ENCODE assay signal across 7 cellular contexts in the genomic region with DNA sequence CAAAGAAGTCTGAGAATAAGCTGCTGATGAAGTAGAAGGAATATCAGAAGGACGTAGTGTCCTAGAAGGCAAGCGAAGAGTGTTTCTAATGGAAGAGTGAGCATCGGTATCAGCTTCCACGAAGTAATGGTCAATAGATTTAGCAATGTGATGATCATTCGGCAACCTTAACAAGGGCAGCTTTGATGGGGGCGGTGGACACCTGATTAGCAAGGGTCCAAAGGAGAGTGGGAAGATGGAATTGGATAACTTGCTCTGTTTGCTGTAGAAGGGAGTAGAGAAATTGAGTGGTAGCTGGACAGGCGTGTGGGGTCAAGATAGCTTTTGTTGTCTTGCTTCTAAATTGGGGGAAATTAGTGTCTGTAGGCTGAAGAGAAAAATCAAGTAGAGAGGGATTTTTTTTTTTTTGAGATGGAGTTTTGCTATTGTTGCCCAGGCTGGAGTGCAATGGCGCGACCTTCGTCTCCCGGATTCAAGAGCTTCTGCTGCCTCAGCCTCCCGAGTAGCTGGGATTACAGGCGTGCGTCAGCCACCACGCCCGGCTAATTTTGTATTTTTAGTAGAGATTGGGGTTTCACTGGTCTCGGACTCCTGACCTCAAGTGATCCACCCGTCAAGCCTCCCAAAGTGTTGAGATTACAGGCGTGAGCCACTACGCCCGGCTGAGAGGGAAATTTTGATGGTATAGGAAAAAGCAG. TPM values are rescaled to one million over a fixed set of nuclear protein-coding genes. Genes with fewer than 3 reads are reported as not detected.
A peak's percentile ranks its signal among the peaks of the same experiment; 100 is the strongest.
DNase-seq lines count a peak whose midpoint lies in the region; ATAC-seq, FAIRE-seq and TF ChIP-seq lines count a peak whose summit lies in the region.
"Had no signal": no experiment of that assay in that cellular context is flagged by ENCODE, and none has a peak within 500 bp of the region (broad histone marks: within the 10 kb centered on the region; RNA-seq: fewer than 3 reads in every experiment).

No MANE protein-coding gene starts in this region.

- H3K4ac ChIP-seq in neuronal stem cell (ENCODE audit: low read length): no peak overlapping the region

- no peak overlapping the region for H4K8ac ChIP-seq in neuronal stem cell (ENCODE audit: low read depth, low read length)

- no peak overlapping the region for H2AK5ac ChIP-seq in neuronal stem cell (ENCODE audit: low read depth, low read length)

- no peak overlapping the region for H3K14ac ChIP-seq in neuronal stem cell (ENCODE audit: low read length)

- peak overlapping the region; percentile 83 for H2AFZ ChIP-seq in neuronal stem cell (ENCODE audit: low read length)

- no peak overlapping the region for H3K9ac ChIP-seq in neuronal stem cell (ENCODE audit: low read depth, low read length, poor library complexity)

- peaks cover 2% of the 10 kb centered on the region for H3K79me1 ChIP-seq in neuronal stem cell (ENCODE audit: low read depth, low read length)

- no peak overlapping the region for H3K27ac ChIP-seq in neuronal stem cell (replicated peaks; ENCODE audit: low read length)

- no peaks in the 10 kb centered on the region for H3K9me3 ChIP-seq in neuronal stem cell (replicated peaks in 1 of 2; ENCODE audit: control insufficient read depth in 2 of 2, insufficient read depth in 1 of 2, low read depth in 1 of 2, low read length in 2 of 2)

- H3K23ac ChIP-seq in neuronal stem cell (ENCODE audit: low read depth, low read length, poor library complexity): no peak overlapping the region

- no peak overlapping the region for H3K18ac ChIP-seq in neuronal stem cell (ENCODE audit: low read length)

- no peak for ATAC-seq in HG02970 (IDR thresholded peaks at IDR 0.05; ENCODE audit: low FRiP score, unreplicated experiment)

- DNase-seq in GM12891 (ENCODE audit: insufficient read length, low spot score): no peak
- no peak for DNase-seq in astrocyte of the spinal cord (ENCODE audit: low read depth, low spot score)
- no peak for DNase-seq in neuronal stem cell (ENCODE audit: low spot score)
- no peak for DNase-seq in NK-92 treated with Interleukin-12 subunit alpha and Interleukin-12 subunit beta, amount 100 ng/mL, for 24 hours (lab: John Stamatoyannopoulos, UW)
- DNase-seq in activated CD8-positive, alpha-beta memory T cell treated with anti-CD3 and anti-CD28 coated beads, Interleukin-2, amount 50 U/mL, for 48 hours: no peak
- DNase-seq: activated naive CD4-positive, alpha-beta T cell treated with Interleukin-2 at 50 U/mL for 16 hours had no signal

- peaks cover 24 to 30% of the 10 kb centered on the region in 2 donors for H3K36me3 ChIP-seq in neuronal stem cell (replicated peaks in 1 of 2; ENCODE audit: control insufficient read depth in 2 of 2, insufficient read depth in 2 of 2, low read length in 2 of 2)

- FAIRE-seq in GM12891 (lab: Jason Lieb, UNC): peak; percentile 35

- peak overlapping the region; percentile 69 for H3K4me2 ChIP-seq in neuronal stem cell (ENCODE audit: insufficient read depth, low read length, poor library complexity, severe bottlenecking)

- TF ChIP-seq POLR2A in GM12891 (IDR thresholded peaks at IDR 0.05; ENCODE audit: low read depth, low read length): no peak

- H3K4me3 ChIP-seq in astrocyte of the spinal cord (ENCODE audit: low read depth, low read length) (peak overlapping the region; percentile 39), neuronal stem cell (ENCODE audit: low read length in 2 of 2) (peak overlapping the region; percentile 49 to 79)

- no peak for TF ChIP-seq CTCF in astrocyte of the spinal cord (IDR thresholded peaks at IDR 0.05; ENCODE audit: low read depth, low read length)

- H2BK5ac ChIP-seq in neuronal stem cell (ENCODE audit: low read length): no peak overlapping the region

- in situ Hi-C loops in astrocyte of the spinal cord (cut with HindIII; ENCODE audit: low sequenced_read_pairs): no loop called here

- no peak overlapping the region for H2BK15ac ChIP-seq in neuronal stem cell (ENCODE audit: low read length)

- H2BK120ac ChIP-seq in neuronal stem cell (ENCODE audit: low read depth, low read length): no peak overlapping the region

- H4K91ac ChIP-seq in neuronal stem cell (ENCODE audit: low read depth, low read length, poor library complexity): no peak overlapping the region

- H2BK12ac ChIP-seq in neuronal stem cell (ENCODE audit: low read length): no peak overlapping the region

- H3K4me1 ChIP-seq in neuronal stem cell (ENCODE audit: control insufficient read depth in 2 of 2, insufficient read depth in 1 of 2, low read depth in 1 of 2, low read length in 2 of 2): peaks cover 0 to 13% of the 10 kb centered on the region in 2 donors

- H3K27me3 ChIP-seq in neuronal stem cell (ENCODE audit: control insufficient read depth in 3 of 3, insufficient read depth in 3 of 3, low read depth in 1 of 3, low read length in 3 of 3): peaks cover 0 to 7% (median 0%) of the 10 kb centered on the region in 3 experiments

- no CpG with 5 or more reads among the region's 21 CpGs for WGBS in neuronal stem cell (ENCODE audit: extremely low coverage in 2 of 2, insufficient read length in 2 of 2, insufficient replicate concordance in 1 of 2), 2 donors

TF ChIP-seq in GM12891, 5 proteins besides CTCF, POLR2A, EP300 and RAD21:
- TF ChIP-seq POU2F2 (IDR thresholded peaks at IDR 0.05; ENCODE audit: low read depth, low read length) (no peak), POLR2AphosphoS5 (IDR thresholded peaks at IDR 0.05; ENCODE audit: low read depth, low read length) (no peak), TAF1 (IDR thresholded peaks at IDR 0.05; ENCODE audit: low read depth, low read length) (no peak), PAX5 (IDR thresholded peaks at IDR 0.05; ENCODE audit: insufficient read depth, low read length, severe bottlenecking) (no peak), SPI1 (IDR thresholded peaks at IDR 0.05; ENCODE audit: low read depth, low read length) (no peak)
TF ChIP-seq in GM12891: peak in this region for 0.

RNA-seq across cellular contexts. Expression of a gene that starts 13.9 kb away (rescaled TPM):
- polyA plus RNA-seq in GM12891 (2012; ENCODE audit: low read depth, missing spikeins): 0.39 TPM
- 5.8 TPM for polyA plus RNA-seq in neuronal stem cell (2013, experiment 1 of 2)
- 4.2 TPM for polyA plus RNA-seq in neuronal stem cell (2013, experiment 2 of 2)

RNA-seq across cellular contexts. Expression of a gene that starts 14.4 kb away (rescaled TPM):
- 17.1 TPM for polyA plus RNA-seq in GM12891 (2012; ENCODE audit: low read depth, missing spikeins)
- 17.0 TPM for polyA plus RNA-seq in neuronal stem cell (2013, experiment 1 of 2)
- polyA plus RNA-seq in neuronal stem cell (2013, experiment 2 of 2): 18.7 TPM

RNA-seq across cellular contexts. Expression of a gene that starts 19.5 kb away (rescaled TPM):
- polyA plus RNA-seq in GM12891 (2012; ENCODE audit: low read depth, missing spikeins): not detected
- 0.07 TPM for polyA plus RNA-seq in neuronal stem cell (2013, experiment 1 of 2)
- polyA plus RNA-seq in neuronal stem cell (2013, experiment 2 of 2): 0.11 TPM

RNA-seq across cellular contexts. Expression of a gene that starts 25.0 kb away (rescaled TPM):
- polyA plus RNA-seq in GM12891 (2012; ENCODE audit: low read depth, missing spikeins): 40.0 TPM
- polyA plus RNA-seq in neuronal stem cell (2013, experiment 1 of 2): 47.3 TPM
- polyA plus RNA-seq in neuronal stem cell (2013, experiment 2 of 2): 45.3 TPM

RNA-seq across cellular contexts. Expression of a gene that starts 38.4 kb away (rescaled TPM):
- 14.7 TPM for polyA plus RNA-seq in GM12891 (2012; ENCODE audit: low read depth, missing spikeins)
- 14.8 TPM for polyA plus RNA-seq in neuronal stem cell (2013, experiment 1 of 2)
- 15.2 TPM for polyA plus RNA-seq in neuronal stem cell (2013, experiment 2 of 2)
